In genomic region chr16:24471616-24472015, GRCh38 we compare ENCODE assay signal across 15 cellular contexts.
"Had no signal": no experiment of that assay in that cellular context is flagged by ENCODE, and none has a peak within 500 bp of the region (broad histone marks: within the 10 kb centered on the region; RNA-seq: fewer than 3 reads in every experiment).

No MANE protein-coding gene starts in this region.

- DNase-seq: activated CD4-positive, alpha-beta T cell treated with anti-CD3 and anti-CD28 coated beads, Interleukin-2, amount 50 U/mL, for 4 hours; activated CD8-positive, alpha-beta memory T cell treated with anti-CD3 and anti-CD28 coated beads, Interleukin-2, amount 10 ng/mL, durations not matched to agents 7 days and 5 days; activated gamma-delta T cell; activated T-cell treated with anti-CD3 and anti-CD28 coated beads, Interleukin-2, amount 50 U/mL, for 24 hours; effector CD4-positive, alpha-beta T cell; foreskin keratinocyte; mammary epithelial cell; stimulated activated CD4-positive, alpha-beta T cell treated with anti-CD3 and anti-CD28 coated beads, Interleukin-15, amount 100 ng/mL, for 24 hours; stimulated activated CD4-positive, alpha-beta T cell treated with anti-CD3 and anti-CD28 coated beads, Interleukin-4, amount 100 ng/mL, for 24 hours; T-helper 2 cell; testis had no signal

- ATAC-seq: activated CD4-positive, CD25-positive, alpha-beta regulatory T cell treated with anti-CD3 and anti-CD28 coated beads, Interleukin-2, amount 50 U/mL, for 24 hours; activated CD8-positive, alpha-beta memory T cell treated with anti-CD3 and anti-CD28 coated beads, Interleukin-2, amount 10 ng/mL, durations not matched to agents 7 days and 5 days; foreskin keratinocyte had no signal

- H3K4me1 Mint-ChIP-seq: activated CD8-positive, alpha-beta memory T cell treated with anti-CD3 and anti-CD28 coated beads, Interleukin-2, amount 10 ng/mL, durations not matched to agents 7 days and 5 days; nephron had no signal

- H3K4me3 Mint-ChIP-seq: activated CD8-positive, alpha-beta memory T cell treated with anti-CD3 and anti-CD28 coated beads, Interleukin-2, amount 10 ng/mL, durations not matched to agents 7 days and 5 days; activated naive CD8-positive, alpha-beta T cell; activated T-cell treated with anti-CD3 and anti-CD28 coated beads, Interleukin-2, amount 50 U/mL, for 24 hours; nephron; stimulated activated naive CD8-positive, alpha-beta T cell treated with anti-CD3 and anti-CD28 coated beads, Interleukin-15, Interleukin-2, amounts not matched to agents 100 ng/mL and 50 ng/mL, for 24 hours had no signal

- H3K27ac Mint-ChIP-seq: activated CD8-positive, alpha-beta memory T cell treated with anti-CD3 and anti-CD28 coated beads, Interleukin-2, amount 10 ng/mL, durations not matched to agents 7 days and 5 days; activated naive CD8-positive, alpha-beta T cell; activated T-cell treated with anti-CD3 and anti-CD28 coated beads, Interleukin-2, amount 50 U/mL, for 24 hours; nephron; stimulated activated naive CD8-positive, alpha-beta T cell treated with anti-CD3 and anti-CD28 coated beads, Interleukin-15, Interleukin-2, amounts not matched to agents 100 ng/mL and 50 ng/mL, for 24 hours had no signal

- H3K36me3 Mint-ChIP-seq: activated CD8-positive, alpha-beta memory T cell treated with anti-CD3 and anti-CD28 coated beads, Interleukin-2, amount 10 ng/mL, durations not matched to agents 7 days and 5 days had no signal
